In the genomic region with DNA sequence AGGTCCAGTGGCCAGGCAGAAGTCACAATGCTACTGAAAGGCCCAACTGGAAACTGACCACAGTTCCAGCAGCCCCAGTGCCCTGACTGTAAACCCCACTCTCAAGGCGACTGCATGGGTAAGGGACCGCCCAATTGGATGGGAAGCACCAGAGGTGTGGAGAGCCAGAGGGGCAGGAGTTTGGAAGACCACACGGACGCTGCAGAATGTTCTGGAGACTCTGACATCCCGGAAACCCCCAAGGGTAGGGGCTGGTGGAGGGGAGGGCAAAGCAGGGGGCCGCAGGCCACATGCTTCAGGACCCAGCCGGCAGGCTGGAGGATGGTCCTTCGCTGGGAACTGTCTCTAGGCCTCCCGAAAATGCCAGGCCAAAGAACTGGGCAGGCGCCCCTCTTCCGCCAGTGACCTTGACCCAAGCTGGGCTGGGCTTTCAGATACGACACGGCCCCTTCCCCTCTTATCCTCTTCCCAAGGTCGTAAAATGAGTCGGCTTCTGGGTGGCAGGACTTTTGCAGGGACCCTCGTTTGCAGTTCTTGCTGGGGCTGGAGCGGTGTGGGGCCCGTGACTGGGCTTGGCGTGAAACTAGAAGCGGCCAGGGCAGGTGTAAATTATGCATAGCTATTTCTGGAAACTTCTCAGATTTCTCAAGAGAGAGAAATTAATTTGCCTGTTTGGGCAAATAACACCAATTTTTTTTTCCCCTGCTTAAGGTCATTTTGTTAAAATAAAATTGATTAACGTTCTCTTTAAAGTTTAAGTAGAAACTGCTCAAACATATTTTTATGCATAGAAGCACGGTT, we compare ENCODE assay signal across 11 cellular contexts.
DNase-seq lines count a peak whose midpoint lies in the region; ATAC-seq, FAIRE-seq and TF ChIP-seq lines count a peak whose summit lies in the region.
"Had no signal": no experiment of that assay in that cellular context is flagged by ENCODE, and none has a peak within 500 bp of the region (broad histone marks: within the 10 kb centered on the region; RNA-seq: fewer than 3 reads in every experiment).

No MANE protein-coding gene starts in this region.

- H3K36me3 ChIP-seq in SK-N-SH (replicated peaks in 1 of 2; ENCODE audit: control insufficient read depth in 1 of 2, insufficient read depth in 2 of 2, low read length in 1 of 2) (no peaks in the 10 kb centered on the region), astrocyte (ENCODE audit: insufficient read depth, low read length) (no peaks in the 10 kb centered on the region), mesenchymal stem cell (ENCODE audit: control insufficient read depth in 1 of 2, insufficient read depth in 2 of 2, low read depth in 1 of 2, low read length in 2 of 2) (no peaks in the 10 kb centered on the region), stomach smooth muscle (ENCODE audit: control insufficient read depth in 2 of 2, insufficient read depth in 2 of 2, low read length in 2 of 2) (no peaks in the 10 kb centered on the region)

- POLR2A ChIA-PET in SK-N-SH (lab: Yijun Ruan, JAX), result no interaction called here

- H4K91ac ChIP-seq in mesenchymal stem cell (ENCODE audit: low read length), result no peak overlapping the region

- no peaks in the 10 kb centered on the region for H3K9me2 ChIP-seq in SK-N-SH

- no peak overlapping the region for H3K4me3 Mint-ChIP-seq in astrocyte (ENCODE audit: unreplicated experiment)
- H3K4me3 Mint-ChIP-seq in activated CD8-positive, alpha-beta memory T cell treated with anti-CD3 and anti-CD28 coated beads, Interleukin-2, amount 10 ng/mL, durations not matched to agents 7 days and 5 days, result no peak overlapping the region

- no peaks in the 10 kb centered on the region for H3K79me1 ChIP-seq in mesenchymal stem cell (replicated peaks; ENCODE audit: low read length, poor library complexity, severe bottlenecking)

- H3K36me3 Mint-ChIP-seq in astrocyte (ENCODE audit: low read depth, unreplicated experiment), result no peaks in the 10 kb centered on the region
- H3K36me3 Mint-ChIP-seq in activated CD8-positive, alpha-beta memory T cell treated with anti-CD3 and anti-CD28 coated beads, Interleukin-2, amount 10 ng/mL, durations not matched to agents 7 days and 5 days, result no peaks in the 10 kb centered on the region

- H4K20me1 ChIP-seq in SK-N-SH (ENCODE audit: insufficient read depth) (no peaks in the 10 kb centered on the region), astrocyte (ENCODE audit: insufficient read depth, low read length) (no peaks in the 10 kb centered on the region)

- H2AK5ac ChIP-seq in mesenchymal stem cell (ENCODE audit: low read length, severe bottlenecking), result no peak overlapping the region

- H3F3A ChIP-seq in SK-N-SH (replicated peaks; ENCODE audit: insufficient read depth), result no peaks in the 10 kb centered on the region

- H3K27me3 ChIP-seq in SK-N-SH (ENCODE audit: insufficient read depth) (no peaks in the 10 kb centered on the region), astrocyte (ENCODE audit: insufficient read depth, low read length) (peaks cover 3% of the 10 kb centered on the region), mesenchymal stem cell (ENCODE audit: control insufficient read depth in 1 of 2, insufficient read depth in 1 of 2, low read length in 2 of 2) (peaks cover 29 to 30% of the 10 kb centered on the region in 2 experiments), stomach smooth muscle (ENCODE audit: control insufficient read depth in 1 of 2, insufficient read depth in 2 of 2, low read length in 2 of 2) (no peaks in the 10 kb centered on the region)

- H2BK15ac ChIP-seq in mesenchymal stem cell (ENCODE audit: low read depth, poor library complexity, severe bottlenecking), result no peak overlapping the region

- H3K4me2 ChIP-seq in SK-N-SH (peak overlapping the region; percentile 33; the same call in 1 of the 2 replicates), astrocyte (ENCODE audit: low read length) (peak overlapping the region; percentile 34), mesenchymal stem cell (ENCODE audit: low read length, poor library complexity, severe bottlenecking) (peak overlapping the region; percentile 39)

- H3K4me1 ChIP-seq in SK-N-SH (ENCODE audit: control insufficient read depth in 1 of 2, insufficient read depth in 2 of 2, low read depth in 1 of 2, low read length in 1 of 2) (peaks cover 0 to 3% of the 10 kb centered on the region in 2 experiments; a peak in 1 of 4 replicates), astrocyte (ENCODE audit: insufficient read depth, low read length) (no peaks in the 10 kb centered on the region), mesenchymal stem cell (ENCODE audit: control insufficient read depth, insufficient read depth, low read depth, low read length) (peaks cover 6% of the 10 kb centered on the region), stomach smooth muscle (ENCODE audit: control insufficient read depth, insufficient read depth, low read length) (peaks cover 7% of the 10 kb centered on the region)

- H3K9me3 ChIP-seq in SK-N-SH (no peaks in the 10 kb centered on the region), astrocyte (ENCODE audit: insufficient read depth, low read depth, low read length) (no peaks in the 10 kb centered on the region), mesenchymal stem cell (ENCODE audit: control insufficient read depth, low read length) (no peaks in the 10 kb centered on the region), stomach smooth muscle (ENCODE audit: control insufficient read depth in 2 of 2, low read length in 2 of 2) (peaks cover 0 to 2% of the 10 kb centered on the region in 2 donors)

- no peak overlapping the region for H2BK5ac ChIP-seq in mesenchymal stem cell (ENCODE audit: low read depth, low read length, poor library complexity, severe bottlenecking)

- H3K4ac ChIP-seq in mesenchymal stem cell (ENCODE audit: low read depth in 1 of 2, low read length in 2 of 2), result no peak overlapping the region

- no peak overlapping the region for H2AFZ ChIP-seq in SK-N-SH (ENCODE audit: low read depth)
- H2AFZ ChIP-seq in astrocyte (ENCODE audit: low read depth, low read length), result no peak overlapping the region
- H2AFZ ChIP-seq in mesenchymal stem cell (ENCODE audit: low read depth, low read length), result no peak overlapping the region

- no peak for TF ChIP-seq EP300 in SK-N-SH (IDR thresholded peaks at IDR 0.05; ENCODE audit: borderline replicate concordance in 1 of 2, low read depth in 1 of 2, low read length in 1 of 2)

- no peak overlapping the region for H4K8ac ChIP-seq in mesenchymal stem cell (ENCODE audit: low read length)

- no peak for FAIRE-seq in astrocyte (lab: Jason Lieb, UNC)

- H3K27me3 Mint-ChIP-seq in astrocyte (ENCODE audit: low read depth, unreplicated experiment), result peaks cover 15% of the 10 kb centered on the region
- H3K27me3 Mint-ChIP-seq in activated CD8-positive, alpha-beta memory T cell treated with anti-CD3 and anti-CD28 coated beads, Interleukin-2, amount 10 ng/mL, durations not matched to agents 7 days and 5 days, result peaks cover 18% of the 10 kb centered on the region

- H3K23ac ChIP-seq in mesenchymal stem cell (ENCODE audit: low read length in 2 of 2), result no peak overlapping the region

- ATAC-seq in SK-N-SH treated with all-trans-retinoic acid at 6 μM for 48 hours, result no peak
- no peak for ATAC-seq in activated CD8-positive, alpha-beta memory T cell treated with anti-CD3 and anti-CD28 coated beads, Interleukin-2, amount 10 ng/mL, durations not matched to agents 7 days and 5 days
- no peak for ATAC-seq in HG02642 (IDR thresholded peaks at IDR 0.05; ENCODE audit: poor library complexity, unreplicated experiment)

- no peak overlapping the region for H3K27ac Mint-ChIP-seq in astrocyte (ENCODE audit: unreplicated experiment)
- no peak overlapping the region for H3K27ac Mint-ChIP-seq in activated CD8-positive, alpha-beta memory T cell treated with anti-CD3 and anti-CD28 coated beads, Interleukin-2, amount 10 ng/mL, durations not matched to agents 7 days and 5 days

- H3K4me3 ChIP-seq in SK-N-SH (ENCODE audit: low read depth in 2 of 2, low read length in 1 of 2), result no peak overlapping the region; a peak in 1 of 4 replicates
- H3K4me3 ChIP-seq in astrocyte (ENCODE audit: insufficient read depth, low read depth, low read length), result no peak overlapping the region
- peak overlapping the region in 1 of 2 experiments; percentile 61 for H3K4me3 ChIP-seq in mesenchymal stem cell (ENCODE audit: insufficient read depth in 1 of 2, low read depth in 1 of 2, low read length in 2 of 2)
- H3K4me3 ChIP-seq in stomach smooth muscle (ENCODE audit: low read length in 2 of 2), result peak overlapping the region; percentile 57 to 61

- no peak for DNase-seq in SK-N-SH
- DNase-seq in astrocyte (ENCODE audit: low read depth), result no peak
- no peak for DNase-seq in mesenchymal stem cell
- DNase-seq in activated CD8-positive, alpha-beta memory T cell treated with anti-CD3 and anti-CD28 coated beads, Interleukin-2, amount 10 ng/mL, durations not matched to agents 7 days and 5 days, result no peak
- DNase-seq in ecto neural progenitor cell (ENCODE audit: low spot score), result no peak
- DNase-seq: activated gamma-delta T cell, Calu3 had no signal

- H3K9ac ChIP-seq in SK-N-SH (no peak overlapping the region), astrocyte (ENCODE audit: low read length) (no peak overlapping the region), mesenchymal stem cell (ENCODE audit: low read length) (no peak overlapping the region), stomach smooth muscle (ENCODE audit: low read length in 2 of 2) (no peak overlapping the region)

- no peak overlapping the region for H2BK120ac ChIP-seq in mesenchymal stem cell (ENCODE audit: low read depth, low read length)

- no peaks in the 10 kb centered on the region for H3K4me1 Mint-ChIP-seq in astrocyte (ENCODE audit: low read depth, unreplicated experiment)
- H3K4me1 Mint-ChIP-seq in activated CD8-positive, alpha-beta memory T cell treated with anti-CD3 and anti-CD28 coated beads, Interleukin-2, amount 10 ng/mL, durations not matched to agents 7 days and 5 days, result no peaks in the 10 kb centered on the region

- no peak overlapping the region for H3K18ac ChIP-seq in mesenchymal stem cell (ENCODE audit: low read depth in 1 of 2, low read length in 2 of 2)

- H3K27ac ChIP-seq in SK-N-SH (ENCODE audit: low read depth in 2 of 2, low read length in 1 of 2) (no peak overlapping the region), astrocyte (ENCODE audit: low read depth, low read length) (no peak overlapping the region), mesenchymal stem cell (ENCODE audit: low read length, poor library complexity, severe bottlenecking) (no peak overlapping the region), stomach smooth muscle (ENCODE audit: low read length) (no peak overlapping the region)
- H3K27ac ChIP-seq: 22Rv1 had no signal

- H3K79me2 ChIP-seq in SK-N-SH (ENCODE audit: insufficient read depth), result no peaks in the 10 kb centered on the region
- H3K79me2 ChIP-seq in astrocyte (ENCODE audit: insufficient read depth, low read length), result no peaks in the 10 kb centered on the region

- CTCF ChIA-PET in SK-N-SH (lab: Yijun Ruan, JAX), result interaction anchor here (1.6 kb wide), 1 partner anchor 72 kb away, joined by 3 read pairs; no protein-coding TSS in a partner anchor
- CTCF ChIA-PET in activated CD8-positive, alpha-beta memory T cell treated with anti-CD3 and anti-CD28 coated beads, Interleukin-2, amount 10 ng/mL, durations not matched to agents 7 days and 5 days (lab: Charles Lee), result no interaction called here

- no peak overlapping the region for H3K14ac ChIP-seq in mesenchymal stem cell (ENCODE audit: low read length in 2 of 2)

- 53% methylated on average over 13 of the region's 22 CpGs for WGBS in SK-N-SH (ENCODE audit: low lambda C conversion rate)
- WGBS in mesenchymal stem cell, result 64% methylated on average over 19 of the region's 22 CpGs

- H2BK12ac ChIP-seq in mesenchymal stem cell (ENCODE audit: low read length in 2 of 2), result no peak overlapping the region

- TF ChIP-seq RAD21 in SK-N-SH (IDR thresholded peaks at IDR 0.05; ENCODE audit: low read length), result no peak

- no peaks in the 10 kb centered on the region for H3K9me3 Mint-ChIP-seq in astrocyte (ENCODE audit: unreplicated experiment)
- H3K9me3 Mint-ChIP-seq in activated CD8-positive, alpha-beta memory T cell treated with anti-CD3 and anti-CD28 coated beads, Interleukin-2, amount 10 ng/mL, durations not matched to agents 7 days and 5 days (ENCODE audit: low read depth), result no peaks in the 10 kb centered on the region

- TF ChIP-seq CTCF in SK-N-SH (IDR thresholded peaks at IDR 0.05) (no peak), astrocyte (IDR thresholded peaks at IDR 0.05; ENCODE audit: insufficient read depth, low read depth, low read length) (no peak)

Comparison
In these comparisons a context has a peak if more than half of its experiments do, and no peak if none do; other contexts are left out.
1. H3K4me3 ChIP-seq: peak in stomach smooth muscle (2 of 2); none in SK-N-SH (0 of 2) and astrocyte (single experiment).
2. Peak in every context shown above with its lines, with median percentiles within 50 percentile points of each other: H3K4me2 ChIP-seq.